ENCODE assay signal across 18 cellular contexts in genomic region chr7:22430457-22430856, GRCh38.
DNase-seq lines count a peak whose midpoint lies in the region; TF ChIP-seq lines count a peak whose summit lies in the region.
"Had no signal": no experiment of that assay in that cellular context is flagged by ENCODE, and none has a peak within 500 bp of the region (broad histone marks: within the 10 kb centered on the region; RNA-seq: fewer than 3 reads in every experiment).

No MANE protein-coding gene starts in this region.

- CTCF ChIA-PET in MCF 10A (lab: Yijun Ruan, JAX), result interaction anchor here (0.7 to 1.8 kb wide), 3 partner anchors 116 to 320 kb away, joined by 3 to 6 read pairs (median 3); no protein-coding TSS in a partner anchor

- H3K27me3 ChIP-seq in breast epithelium, result no peaks in the 10 kb centered on the region

- H3K27ac Mint-ChIP-seq in MCF 10A (ENCODE audit: low read depth, unreplicated experiment) (peak overlapping the region; percentile 49), type B pancreatic cell (peak overlapping the region; percentile 83)
- H3K27ac Mint-ChIP-seq: activated T-helper 1 cell treated with anti-CD3 and anti-CD28 coated beads, Interleukin-12 subunit alpha, Interleukin-12 subunit beta, Interleukin-2, Interleukin-4 antibody, amounts not matched to agents 30 ng/mL and 10 ng/mL and 1 ng/mL, durations not matched to agents 14 hours and 24 hours and 36 hours; effector memory CD8-positive, alpha-beta T cell; IgD-negative memory B cell; nephron progenitor cell had no signal

- peaks cover 24% of the 10 kb centered on the region for H3K4me1 Mint-ChIP-seq in MCF 10A (ENCODE audit: insufficient read depth, unreplicated experiment)
- peaks cover 21% of the 10 kb centered on the region for H3K4me1 Mint-ChIP-seq in type B pancreatic cell (ENCODE audit: unreplicated experiment)

- no peak overlapping the region for H3K4me3 Mint-ChIP-seq in MCF 10A (ENCODE audit: unreplicated experiment)
- no peak overlapping the region for H3K4me3 Mint-ChIP-seq in type B pancreatic cell
- H3K4me3 Mint-ChIP-seq: activated T-helper 1 cell treated with anti-CD3 and anti-CD28 coated beads, Interleukin-12 subunit alpha, Interleukin-12 subunit beta, Interleukin-2, Interleukin-4 antibody, amounts not matched to agents 30 ng/mL and 10 ng/mL and 1 ng/mL, durations not matched to agents 14 hours and 24 hours and 36 hours; effector memory CD8-positive, alpha-beta T cell; IgD-negative memory B cell; nephron progenitor cell had no signal

- H3K4me3 ChIP-seq in breast epithelium, result no peak overlapping the region

- peak overlapping the region in 1 of 2 donors; percentile 79 for H3K27ac ChIP-seq in breast epithelium
- H3K27ac ChIP-seq: 22Rv1 had no signal

- no peak for TF ChIP-seq POLR2A in breast epithelium (IDR thresholded peaks at IDR 0.05)

- H3K27me3 Mint-ChIP-seq in MCF 10A (ENCODE audit: insufficient read depth, unreplicated experiment) (no peaks in the 10 kb centered on the region), type B pancreatic cell (no peaks in the 10 kb centered on the region)
- H3K27me3 Mint-ChIP-seq: IgD-negative memory B cell had no signal

- peaks cover 0 to 11% of the 10 kb centered on the region in 2 donors for H3K4me1 ChIP-seq in breast epithelium

- H3K36me3 Mint-ChIP-seq in MCF 10A (ENCODE audit: insufficient read depth, unreplicated experiment) (no peaks in the 10 kb centered on the region), type B pancreatic cell (no peaks in the 10 kb centered on the region)
- H3K36me3 Mint-ChIP-seq: IgD-negative memory B cell had no signal

- BruUV-seq in MCF 10A (replicated peaks; lab: Mats Ljungman, UMichigan), result no TSS peak

- POLR2A ChIA-PET in MCF 10A (lab: Yijun Ruan, JAX), result interaction anchor here (1.6 to 1.9 kb wide), 2 partner anchors 68 to 74 kb away, joined by 6 to 14 read pairs; partner anchors contain the start of gene RAPGEF5

- DNase-seq in MCF 10A (ENCODE audit: unreplicated experiment) (peak; percentile 58), breast epithelium (ENCODE audit: low spot score in 2 of 2) (no peak), amniotic epithelial cell (ENCODE audit: low read depth) (peak; percentile 55), fibroblast of peridontal ligament (ENCODE audit: extremely low read depth) (peak; percentile 58), type B pancreatic cell (ENCODE audit: extremely low spot score, unreplicated experiment) (no peak), cerebellar nuclear complex (lab: John Stamatoyannopoulos, UW) (no peak), DMS79 treated with DMSO at 0.1 percent for 48 hours (lab: John Stamatoyannopoulos, UW) (no peak), germinal center (ENCODE audit: low spot score) (no peak)
- DNase-seq: amniotic stem cell; Caco-2; effector memory CD8-positive, alpha-beta T cell; hypothalamus; NCI-H526 treated with DMSO at 0.1 percent for 48 hours; nephron progenitor cell; SHP77 treated with DMSO at 0.1 percent for 48 hours had no signal

- intact Hi-C loops in MCF 10A (cut with micrococcal nuclease) (loop anchor here (2.0 kb wide), 1 partner anchor 30 kb away; no protein-coding TSS in a partner anchor), breast epithelium (cut with DNase I; ENCODE audit: low total_unique reads) (no loop called here)

- H3K9me3 Mint-ChIP-seq in MCF 10A (ENCODE audit: unreplicated experiment), result no peaks in the 10 kb centered on the region
- peaks cover 14% of the 10 kb centered on the region for H3K9me3 Mint-ChIP-seq in type B pancreatic cell
- H3K9me3 Mint-ChIP-seq: activated T-helper 1 cell treated with anti-CD3 and anti-CD28 coated beads, Interleukin-12 subunit alpha, Interleukin-12 subunit beta, Interleukin-2, Interleukin-4 antibody, amounts not matched to agents 30 ng/mL and 10 ng/mL and 1 ng/mL, durations not matched to agents 14 hours and 24 hours and 36 hours; effector memory CD8-positive, alpha-beta T cell; IgD-negative memory B cell; nephron progenitor cell had no signal

- H3K36me3 ChIP-seq in breast epithelium, result no peaks in the 10 kb centered on the region

- H3K9me3 ChIP-seq in breast epithelium, result no peaks in the 10 kb centered on the region
- H3K9me3 ChIP-seq: Caco-2 had no signal

- TF ChIP-seq CTCF in MCF 10A (IDR thresholded peaks at IDR 0.05; ENCODE audit: unreplicated experiment) (no peak), breast epithelium (IDR thresholded peaks at IDR 0.05) (no peak), type B pancreatic cell (conservative IDR thresholded peaks at IDR 0.05) (no peak)

Comparison
In these comparisons a context has a peak if more than half of its experiments do, and no peak if none do; other contexts are left out.
1. DNase-seq: peak in MCF 10A (single experiment), amniotic epithelial cell (single experiment) and fibroblast of peridontal ligament (single experiment); none in breast epithelium (0 of 2), type B pancreatic cell (single experiment), cerebellar nuclear complex (0 of 2), DMS79 treated with DMSO at 0.1 percent for 48 hours (single experiment) and germinal center (single experiment).